ENCODE assay signal across 8 cellular contexts in genomic region chr4:80184053-80184790, GRCh38. TPM values are rescaled to one million over a fixed set of nuclear protein-coding genes. Genes with fewer than 3 reads are reported as not detected.
DNase-seq lines count a peak whose midpoint lies in the region; ATAC-seq, FAIRE-seq and TF ChIP-seq lines count a peak whose summit lies in the region.

No MANE protein-coding gene starts in this region.

- H4K20me1 ChIP-seq in PC-3 (ENCODE audit: low read length) = no peaks in the 10 kb centered on the region

- CTCF ChIA-PET in CD8-positive, alpha-beta T cell (lab: Charles Lee) = interaction anchor here (0.7 to 13.3 kb wide), 27 partner anchors 9 to 305 kb away, joined by 3 to 222 read pairs (median 4); partner anchors contain the start of genes ANTXR2 and PRDM8
- CTCF ChIA-PET in PC-3 (lab: Charles Lee) = interaction anchor here (0.6 to 0.7 kb wide), 3 partner anchors 57 to 1170 kb away, joined by 3 read pairs; no protein-coding TSS in a partner anchor

- peak; percentile 88 to 96 (median 92) for DNase-seq in CD8-positive, alpha-beta T cell
- DNase-seq in PC-3 = peak; percentile 85
- DNase-seq in activated effector memory CD4-positive, alpha-beta T cell treated with Interleukin-2 at 50 U/mL for 16 hours = peak; percentile 89
- DNase-seq in frontal cortex (ENCODE audit: low spot score in 2 of 2) = peak; percentile 74 to 76
- peak in 50 of 56 donors; percentile 15 to 90 (median 62) for DNase-seq in nucleus accumbens (lab: John Stamatoyannopoulos, UW)
- DNase-seq in superior temporal gyrus (ENCODE audit: extremely low spot score) = peak; percentile 64

- H3K4me2 ChIP-seq in PC-3 (ENCODE audit: low read length) = peak overlapping the region; percentile 94

- peak overlapping the region; percentile 75 for H3K4me3 ChIP-seq in CD8-positive, alpha-beta T cell (ENCODE audit: low read depth, low read length)
- H3K4me3 ChIP-seq in PC-3 (ENCODE audit: low read length) = peak overlapping the region; percentile 98

- H3K27me3 ChIP-seq in CD8-positive, alpha-beta T cell (ENCODE audit: insufficient read depth, low read length) = no peaks in the 10 kb centered on the region
- no peaks in the 10 kb centered on the region for H3K27me3 ChIP-seq in PC-3 (ENCODE audit: low read length)

- H2AFZ ChIP-seq in PC-3 (ENCODE audit: low read length) = peak overlapping the region; percentile 88

- H3K27ac Mint-ChIP-seq in CD8-positive, alpha-beta T cell = peak overlapping the region; percentile 94

- POLR2A ChIA-PET in CD8-positive, alpha-beta T cell (lab: Charles Lee) = interaction anchor here (0.7 to 4.1 kb wide), 11 partner anchors 11 to 111 kb away, joined by 3 to 33 read pairs (median 6); partner anchors contain the start of gene ANTXR2
- POLR2A ChIA-PET in PC-3 (lab: Charles Lee; ENCODE audit: unreplicated experiment) = interaction anchor here (0.6 kb wide), 1 partner anchor 112 kb away, joined by 6 read pairs; no protein-coding TSS in a partner anchor

- H3K36me3 Mint-ChIP-seq in CD8-positive, alpha-beta T cell = peaks cover 12% of the 10 kb centered on the region

- H3F3A ChIP-seq in PC-3 (ENCODE audit: low read length, unreplicated experiment) = no peaks in the 10 kb centered on the region

- peak overlapping the region; percentile 60 for H3K27ac ChIP-seq in CD8-positive, alpha-beta T cell (ENCODE audit: low read depth, low read length)
- peak overlapping the region; percentile 71 for H3K27ac ChIP-seq in PC-3 (ENCODE audit: low read length)

- peaks cover 34% of the 10 kb centered on the region for H3K4me1 ChIP-seq in CD8-positive, alpha-beta T cell (ENCODE audit: insufficient read depth, low read length)
- peaks cover 21% of the 10 kb centered on the region for H3K4me1 ChIP-seq in PC-3 (ENCODE audit: insufficient read depth, low read length)

- no TSS peak for BruUV-seq in PC-3 (replicated peaks; lab: Mats Ljungman, UMichigan)

- no peaks in the 10 kb centered on the region for H3K36me3 ChIP-seq in CD8-positive, alpha-beta T cell (ENCODE audit: insufficient read depth, low read length)
- H3K36me3 ChIP-seq in PC-3 (ENCODE audit: low read depth, low read length) = no peaks in the 10 kb centered on the region

- H3K79me2 ChIP-seq in PC-3 (ENCODE audit: low read length) = peaks cover 17% of the 10 kb centered on the region; the same call in 1 of the 2 replicates

- peaks cover 50% of the 10 kb centered on the region for H3K4me1 Mint-ChIP-seq in CD8-positive, alpha-beta T cell (ENCODE audit: low read depth)

- intact Hi-C loops in CD8-positive, alpha-beta T cell (cut with DNase I, micrococcal nuclease) = loop anchor here (1.0 to 10.0 kb wide), 11 partner anchors 18 to 1409 kb away; partner anchors contain the start of genes ANTXR2 (in 2 of the 2) and BMP2K (in 1 of the 2)
- intact Hi-C loops in PC-3 (cut with micrococcal nuclease) = loop anchor here (1.0 to 2.0 kb wide), 2 partner anchors 47 to 59 kb away; no protein-coding TSS in a partner anchor

- H3K4me3 Mint-ChIP-seq in CD8-positive, alpha-beta T cell = peak overlapping the region; percentile 99

- peaks cover 5% of the 10 kb centered on the region for H3K9me3 Mint-ChIP-seq in CD8-positive, alpha-beta T cell

- H3K27me3 Mint-ChIP-seq in CD8-positive, alpha-beta T cell (ENCODE audit: low read depth) = peaks cover 4% of the 10 kb centered on the region

- FAIRE-seq in frontal cortex (lab: Jason Lieb, UNC) = no peak

- no peaks in the 10 kb centered on the region for H3K9me2 ChIP-seq in PC-3 (replicated peaks; ENCODE audit: low read length)

- TF ChIP-seq CTCF in CD8-positive, alpha-beta T cell (IDR thresholded peaks at IDR 0.05) = peak; percentile 98
- TF ChIP-seq CTCF in PC-3 (conservative IDR thresholded peaks at IDR 0.05; ENCODE audit: low read depth, low read length) = peak; percentile 76

- no peaks in the 10 kb centered on the region for H3K9me3 ChIP-seq in CD8-positive, alpha-beta T cell (ENCODE audit: low read length)
- H3K9me3 ChIP-seq in PC-3 (ENCODE audit: low read length) = no peaks in the 10 kb centered on the region

- peak; percentile 84 for ATAC-seq in CD8-positive, alpha-beta T cell
- ATAC-seq in GM19452 (IDR thresholded peaks at IDR 0.05; ENCODE audit: unreplicated experiment) = peak; percentile 93
- peak; percentile 88 for ATAC-seq in HG03565 (IDR thresholded peaks at IDR 0.05; ENCODE audit: unreplicated experiment)
- ATAC-seq in PC-3 = peak; percentile 80

- peak overlapping the region; percentile 85 for H3K9ac ChIP-seq in PC-3 (ENCODE audit: low read length)

RNA-seq across cellular contexts. Expression of gene PRDM8, which starts 13.1 kb away (rescaled TPM):
- 1 to 10 TPM; 5.2 to 6.0 TPM for total RNA-seq in CD8-positive, alpha-beta T cell
- total RNA-seq in PC-3 (2014; rRNA removed) (8.9 and 9.4 TPM in 2 replicates), frontal cortex (26.9 TPM)

Comparison
In these comparisons a context has a peak if more than half of its experiments do, and no peak if none do; other contexts are left out.
1. Peak in every context shown above with its lines: DNase-seq, ATAC-seq, H3K4me3 ChIP-seq and H3K27ac ChIP-seq.